1 cellular context compared by ENCODE assay signal in the genomic region with DNA sequence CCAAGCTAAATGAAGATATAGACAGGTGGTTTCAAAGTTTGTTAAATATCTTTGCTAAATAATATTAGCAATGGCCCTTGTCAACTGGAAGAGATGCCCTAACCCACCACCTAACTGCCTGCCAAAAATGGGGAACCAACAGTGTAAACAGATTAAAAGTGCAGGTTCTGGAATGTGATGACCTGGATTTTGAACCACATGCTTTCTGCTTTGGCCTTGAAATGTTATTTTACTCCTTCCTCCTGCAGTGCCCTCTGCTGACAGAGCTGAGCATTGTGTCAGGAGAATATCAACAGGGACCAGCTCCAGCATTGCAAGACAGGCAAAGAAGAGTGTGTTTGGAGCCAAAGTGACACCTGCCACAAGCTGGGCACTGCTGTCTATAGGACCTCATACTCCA.
TF ChIP-seq lines count a peak whose summit lies in the region.

No MANE protein-coding gene starts in this region.

TF ChIP-seq in HepG2, 621 proteins besides CTCF, POLR2A, EP300 and RAD21 (continued from another document and continues in another):
- TF ChIP-seq, protein P1, sequence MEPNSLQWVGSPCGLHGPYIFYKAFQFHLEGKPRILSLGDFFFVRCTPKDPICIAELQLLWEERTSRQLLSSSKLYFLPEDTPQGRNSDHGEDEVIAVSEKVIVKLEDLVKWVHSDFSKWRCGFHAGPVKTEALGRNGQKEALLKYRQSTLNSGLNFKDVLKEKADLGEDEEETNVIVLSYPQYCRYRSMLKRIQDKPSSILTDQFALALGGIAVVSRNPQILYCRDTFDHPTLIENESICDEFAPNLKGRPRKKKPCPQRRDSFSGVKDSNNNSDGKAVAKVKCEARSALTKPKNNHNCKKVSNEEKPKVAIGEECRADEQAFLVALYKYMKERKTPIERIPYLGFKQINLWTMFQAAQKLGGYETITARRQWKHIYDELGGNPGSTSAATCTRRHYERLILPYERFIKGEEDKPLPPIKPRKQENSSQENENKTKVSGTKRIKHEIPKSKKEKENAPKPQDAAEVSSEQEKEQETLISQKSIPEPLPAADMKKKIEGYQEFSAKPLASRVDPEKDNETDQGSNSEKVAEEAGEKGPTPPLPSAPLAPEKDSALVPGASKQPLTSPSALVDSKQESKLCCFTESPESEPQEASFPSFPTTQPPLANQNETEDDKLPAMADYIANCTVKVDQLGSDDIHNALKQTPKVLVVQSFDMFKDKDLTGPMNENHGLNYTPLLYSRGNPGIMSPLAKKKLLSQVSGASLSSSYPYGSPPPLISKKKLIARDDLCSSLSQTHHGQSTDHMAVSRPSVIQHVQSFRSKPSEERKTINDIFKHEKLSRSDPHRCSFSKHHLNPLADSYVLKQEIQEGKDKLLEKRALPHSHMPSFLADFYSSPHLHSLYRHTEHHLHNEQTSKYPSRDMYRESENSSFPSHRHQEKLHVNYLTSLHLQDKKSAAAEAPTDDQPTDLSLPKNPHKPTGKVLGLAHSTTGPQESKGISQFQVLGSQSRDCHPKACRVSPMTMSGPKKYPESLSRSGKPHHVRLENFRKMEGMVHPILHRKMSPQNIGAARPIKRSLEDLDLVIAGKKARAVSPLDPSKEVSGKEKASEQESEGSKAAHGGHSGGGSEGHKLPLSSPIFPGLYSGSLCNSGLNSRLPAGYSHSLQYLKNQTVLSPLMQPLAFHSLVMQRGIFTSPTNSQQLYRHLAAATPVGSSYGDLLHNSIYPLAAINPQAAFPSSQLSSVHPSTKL (CRISPR knock-in tag; IDR thresholded peaks at IDR 0.05): peak; percentile 79
- TF ChIP-seq, protein P2, sequence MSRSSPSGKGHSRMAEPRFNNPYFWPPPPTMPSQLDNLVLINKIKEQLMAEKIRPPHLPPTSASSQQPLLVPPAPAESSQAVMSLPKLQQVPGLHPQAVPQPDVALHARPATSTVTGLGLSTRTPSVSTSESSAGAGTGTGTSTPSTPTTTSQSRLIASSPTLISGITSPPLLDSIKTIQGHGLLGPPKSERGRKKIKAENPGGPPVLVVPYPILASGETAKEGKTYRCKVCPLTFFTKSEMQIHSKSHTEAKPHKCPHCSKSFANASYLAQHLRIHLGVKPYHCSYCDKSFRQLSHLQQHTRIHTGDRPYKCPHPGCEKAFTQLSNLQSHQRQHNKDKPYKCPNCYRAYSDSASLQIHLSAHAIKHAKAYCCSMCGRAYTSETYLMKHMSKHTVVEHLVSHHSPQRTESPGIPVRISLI (CRISPR knock-in tag; IDR thresholded peaks at IDR 0.05; ENCODE audit: borderline replicate concordance): no peak
- TF ChIP-seq ETV5 (CRISPR knock-in tag; IDR thresholded peaks at IDR 0.05; ENCODE audit: borderline replicate concordance) (no peak), PPARG (CRISPR knock-in tag; conservative IDR thresholded peaks at IDR 0.05) (0 out of 2 replicates have a peak, but pooled peaks have one; percentile 30), FOXK2 (IDR thresholded peaks at IDR 0.05) (0 out of 2 replicates have a peak, but pooled peaks have one; percentile 31), ZNF788 (CRISPR knock-in tag; IDR thresholded peaks at IDR 0.05; ENCODE audit: borderline replicate concordance) (peak; percentile 36; the same call in 1 of the 2 replicates), ZNF776 (CRISPR knock-in tag; IDR thresholded peaks at IDR 0.05) (no peak), ZNF460 (CRISPR knock-in tag; IDR thresholded peaks at IDR 0.05; ENCODE audit: borderline replicate concordance) (no peak), MATR3 (CRISPR knock-in tag; IDR thresholded peaks at IDR 0.05) (no peak), CBFB (CRISPR knock-in tag; IDR thresholded peaks at IDR 0.05) (peak; percentile 40; the same call in 1 of the 2 replicates), ATF7 (IDR thresholded peaks at IDR 0.05) (no peak), ATF7 (CRISPR knock-in tag; IDR thresholded peaks at IDR 0.05) (no peak), NFRKB (IDR thresholded peaks at IDR 0.05) (no peak), SMAD1 (CRISPR knock-in tag; IDR thresholded peaks at IDR 0.05; ENCODE audit: borderline replicate concordance, low read depth) (no peak), ZBTB1 (CRISPR knock-in tag; IDR thresholded peaks at IDR 0.05; ENCODE audit: borderline replicate concordance) (no peak), MED8 (CRISPR knock-in tag; IDR thresholded peaks at IDR 0.05; ENCODE audit: insufficient replicate concordance) (no peak), ZNF878 (CRISPR knock-in tag; IDR thresholded peaks at IDR 0.05) (no peak), ZMYM2 (CRISPR knock-in tag; IDR thresholded peaks at IDR 0.05) (peak; percentile 75; the same call in 1 of the 2 replicates), MAFF (IDR thresholded peaks at IDR 0.05; ENCODE audit: low read depth, low read length) (peak; percentile 64), U2AF2 (IDR thresholded peaks at IDR 0.05; ENCODE audit: low read depth, low read length) (no peak), SP1 (IDR thresholded peaks at IDR 0.05) (no peak), SP1 (CRISPR knock-in tag; IDR thresholded peaks at IDR 0.05) (no peak), PLRG1 (conservative IDR thresholded peaks at IDR 0.05) (no peak), ZNF484 (CRISPR knock-in tag; IDR thresholded peaks at IDR 0.05; ENCODE audit: borderline replicate concordance, low read depth) (no peak), ZNF496 (CRISPR knock-in tag; IDR thresholded peaks at IDR 0.05; ENCODE audit: insufficient replicate concordance) (no peak), TEAD3 (CRISPR knock-in tag; optimal IDR thresholded peaks at IDR 0.05; ENCODE audit: borderline replicate concordance) (peak; percentile 87), SNAPC2 (CRISPR knock-in tag; IDR thresholded peaks at IDR 0.05) (no peak), ZNF12 (CRISPR knock-in tag; IDR thresholded peaks at IDR 0.05) (no peak), TBX2 (CRISPR knock-in tag; IDR thresholded peaks at IDR 0.05; ENCODE audit: borderline replicate concordance) (peak; percentile 49; the same call in 1 of the 2 replicates), SOX5 (CRISPR knock-in tag; IDR thresholded peaks at IDR 0.05; ENCODE audit: borderline replicate concordance) (peak; percentile 54; the same call in 1 of the 2 replicates), KDM5A (IDR thresholded peaks at IDR 0.05; ENCODE audit: borderline replicate concordance, low read length) (no peak), RARA (CRISPR knock-in tag; IDR thresholded peaks at IDR 0.05) (peak; percentile 24; the same call in 1 of the 2 replicates), RXRB (CRISPR knock-in tag; IDR thresholded peaks at IDR 0.05; ENCODE audit: borderline replicate concordance) (0 out of 2 replicates have a peak, but pooled peaks have one; percentile 40), RFXANK (CRISPR knock-in tag; IDR thresholded peaks at IDR 0.05) (no peak)
- TF ChIP-seq, protein P3, sequence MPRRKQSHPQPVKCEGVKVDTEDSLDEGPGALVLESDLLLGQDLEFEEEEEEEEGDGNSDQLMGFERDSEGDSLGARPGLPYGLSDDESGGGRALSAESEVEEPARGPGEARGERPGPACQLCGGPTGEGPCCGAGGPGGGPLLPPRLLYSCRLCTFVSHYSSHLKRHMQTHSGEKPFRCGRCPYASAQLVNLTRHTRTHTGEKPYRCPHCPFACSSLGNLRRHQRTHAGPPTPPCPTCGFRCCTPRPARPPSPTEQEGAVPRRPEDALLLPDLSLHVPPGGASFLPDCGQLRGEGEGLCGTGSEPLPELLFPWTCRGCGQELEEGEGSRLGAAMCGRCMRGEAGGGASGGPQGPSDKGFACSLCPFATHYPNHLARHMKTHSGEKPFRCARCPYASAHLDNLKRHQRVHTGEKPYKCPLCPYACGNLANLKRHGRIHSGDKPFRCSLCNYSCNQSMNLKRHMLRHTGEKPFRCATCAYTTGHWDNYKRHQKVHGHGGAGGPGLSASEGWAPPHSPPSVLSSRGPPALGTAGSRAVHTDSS (CRISPR knock-in tag; conservative IDR thresholded peaks at IDR 0.05): no peak
- TF ChIP-seq, protein P4, sequence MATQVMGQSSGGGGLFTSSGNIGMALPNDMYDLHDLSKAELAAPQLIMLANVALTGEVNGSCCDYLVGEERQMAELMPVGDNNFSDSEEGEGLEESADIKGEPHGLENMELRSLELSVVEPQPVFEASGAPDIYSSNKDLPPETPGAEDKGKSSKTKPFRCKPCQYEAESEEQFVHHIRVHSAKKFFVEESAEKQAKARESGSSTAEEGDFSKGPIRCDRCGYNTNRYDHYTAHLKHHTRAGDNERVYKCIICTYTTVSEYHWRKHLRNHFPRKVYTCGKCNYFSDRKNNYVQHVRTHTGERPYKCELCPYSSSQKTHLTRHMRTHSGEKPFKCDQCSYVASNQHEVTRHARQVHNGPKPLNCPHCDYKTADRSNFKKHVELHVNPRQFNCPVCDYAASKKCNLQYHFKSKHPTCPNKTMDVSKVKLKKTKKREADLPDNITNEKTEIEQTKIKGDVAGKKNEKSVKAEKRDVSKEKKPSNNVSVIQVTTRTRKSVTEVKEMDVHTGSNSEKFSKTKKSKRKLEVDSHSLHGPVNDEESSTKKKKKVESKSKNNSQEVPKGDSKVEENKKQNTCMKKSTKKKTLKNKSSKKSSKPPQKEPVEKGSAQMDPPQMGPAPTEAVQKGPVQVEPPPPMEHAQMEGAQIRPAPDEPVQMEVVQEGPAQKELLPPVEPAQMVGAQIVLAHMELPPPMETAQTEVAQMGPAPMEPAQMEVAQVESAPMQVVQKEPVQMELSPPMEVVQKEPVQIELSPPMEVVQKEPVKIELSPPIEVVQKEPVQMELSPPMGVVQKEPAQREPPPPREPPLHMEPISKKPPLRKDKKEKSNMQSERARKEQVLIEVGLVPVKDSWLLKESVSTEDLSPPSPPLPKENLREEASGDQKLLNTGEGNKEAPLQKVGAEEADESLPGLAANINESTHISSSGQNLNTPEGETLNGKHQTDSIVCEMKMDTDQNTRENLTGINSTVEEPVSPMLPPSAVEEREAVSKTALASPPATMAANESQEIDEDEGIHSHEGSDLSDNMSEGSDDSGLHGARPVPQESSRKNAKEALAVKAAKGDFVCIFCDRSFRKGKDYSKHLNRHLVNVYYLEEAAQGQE (IDR thresholded peaks at IDR 0.05; ENCODE audit: borderline replicate concordance in 1 of 2, low read depth in 1 of 2, low read length in 2 of 2): no peak
- TF ChIP-seq, protein P5, sequence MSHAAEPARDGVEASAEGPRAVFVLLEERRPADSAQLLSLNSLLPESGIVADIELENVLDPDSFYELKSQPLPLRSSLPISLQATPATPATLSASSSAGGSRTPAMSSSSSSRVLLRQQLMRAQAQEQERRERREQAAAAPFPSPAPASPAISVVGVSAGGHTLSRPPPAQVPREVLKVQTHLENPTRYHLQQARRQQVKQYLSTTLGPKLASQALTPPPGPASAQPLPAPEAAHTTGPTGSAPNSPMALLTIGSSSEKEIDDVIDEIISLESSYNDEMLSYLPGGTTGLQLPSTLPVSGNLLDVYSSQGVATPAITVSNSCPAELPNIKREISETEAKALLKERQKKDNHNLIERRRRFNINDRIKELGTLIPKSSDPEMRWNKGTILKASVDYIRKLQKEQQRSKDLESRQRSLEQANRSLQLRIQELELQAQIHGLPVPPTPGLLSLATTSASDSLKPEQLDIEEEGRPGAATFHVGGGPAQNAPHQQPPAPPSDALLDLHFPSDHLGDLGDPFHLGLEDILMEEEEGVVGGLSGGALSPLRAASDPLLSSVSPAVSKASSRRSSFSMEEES (CRISPR knock-in tag; IDR thresholded peaks at IDR 0.05): peak; percentile 50; the same call in 1 of the 2 replicates
- TF ChIP-seq, protein P6, sequence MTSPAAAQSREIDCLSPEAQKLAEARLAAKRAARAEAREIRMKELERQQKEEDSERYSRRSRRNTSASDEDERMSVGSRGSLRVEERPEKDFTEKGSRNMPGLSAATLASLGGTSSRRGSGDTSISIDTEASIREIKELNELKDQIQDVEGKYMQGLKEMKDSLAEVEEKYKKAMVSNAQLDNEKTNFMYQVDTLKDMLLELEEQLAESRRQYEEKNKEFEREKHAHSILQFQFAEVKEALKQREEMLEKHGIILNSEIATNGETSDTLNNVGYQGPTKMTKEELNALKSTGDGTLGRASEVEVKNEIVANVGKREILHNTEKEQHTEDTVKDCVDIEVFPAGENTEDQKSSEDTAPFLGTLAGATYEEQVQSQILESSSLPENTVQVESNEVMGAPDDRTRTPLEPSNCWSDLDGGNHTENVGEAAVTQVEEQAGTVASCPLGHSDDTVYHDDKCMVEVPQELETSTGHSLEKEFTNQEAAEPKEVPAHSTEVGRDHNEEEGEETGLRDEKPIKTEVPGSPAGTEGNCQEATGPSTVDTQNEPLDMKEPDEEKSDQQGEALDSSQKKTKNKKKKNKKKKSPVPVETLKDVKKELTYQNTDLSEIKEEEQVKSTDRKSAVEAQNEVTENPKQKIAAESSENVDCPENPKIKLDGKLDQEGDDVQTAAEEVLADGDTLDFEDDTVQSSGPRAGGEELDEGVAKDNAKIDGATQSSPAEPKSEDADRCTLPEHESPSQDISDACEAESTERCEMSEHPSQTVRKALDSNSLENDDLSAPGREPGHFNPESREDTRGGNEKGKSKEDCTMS (CRISPR knock-in tag; conservative IDR thresholded peaks at IDR 0.05): no peak
- TF ChIP-seq, protein P7, sequence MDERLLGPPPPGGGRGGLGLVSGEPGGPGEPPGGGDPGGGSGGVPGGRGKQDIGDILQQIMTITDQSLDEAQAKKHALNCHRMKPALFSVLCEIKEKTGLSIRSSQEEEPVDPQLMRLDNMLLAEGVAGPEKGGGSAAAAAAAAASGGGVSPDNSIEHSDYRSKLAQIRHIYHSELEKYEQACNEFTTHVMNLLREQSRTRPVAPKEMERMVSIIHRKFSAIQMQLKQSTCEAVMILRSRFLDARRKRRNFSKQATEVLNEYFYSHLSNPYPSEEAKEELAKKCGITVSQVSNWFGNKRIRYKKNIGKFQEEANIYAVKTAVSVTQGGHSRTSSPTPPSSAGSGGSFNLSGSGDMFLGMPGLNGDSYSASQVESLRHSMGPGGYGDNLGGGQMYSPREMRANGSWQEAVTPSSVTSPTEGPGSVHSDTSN (CRISPR knock-in tag; IDR thresholded peaks at IDR 0.05): no peak
- TF ChIP-seq, protein P8, sequence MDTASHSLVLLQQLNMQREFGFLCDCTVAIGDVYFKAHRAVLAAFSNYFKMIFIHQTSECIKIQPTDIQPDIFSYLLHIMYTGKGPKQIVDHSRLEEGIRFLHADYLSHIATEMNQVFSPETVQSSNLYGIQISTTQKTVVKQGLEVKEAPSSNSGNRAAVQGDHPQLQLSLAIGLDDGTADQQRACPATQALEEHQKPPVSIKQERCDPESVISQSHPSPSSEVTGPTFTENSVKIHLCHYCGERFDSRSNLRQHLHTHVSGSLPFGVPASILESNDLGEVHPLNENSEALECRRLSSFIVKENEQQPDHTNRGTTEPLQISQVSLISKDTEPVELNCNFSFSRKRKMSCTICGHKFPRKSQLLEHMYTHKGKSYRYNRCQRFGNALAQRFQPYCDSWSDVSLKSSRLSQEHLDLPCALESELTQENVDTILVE (CRISPR knock-in tag; IDR thresholded peaks at IDR 0.05): no peak
- TF ChIP-seq, protein P9, sequence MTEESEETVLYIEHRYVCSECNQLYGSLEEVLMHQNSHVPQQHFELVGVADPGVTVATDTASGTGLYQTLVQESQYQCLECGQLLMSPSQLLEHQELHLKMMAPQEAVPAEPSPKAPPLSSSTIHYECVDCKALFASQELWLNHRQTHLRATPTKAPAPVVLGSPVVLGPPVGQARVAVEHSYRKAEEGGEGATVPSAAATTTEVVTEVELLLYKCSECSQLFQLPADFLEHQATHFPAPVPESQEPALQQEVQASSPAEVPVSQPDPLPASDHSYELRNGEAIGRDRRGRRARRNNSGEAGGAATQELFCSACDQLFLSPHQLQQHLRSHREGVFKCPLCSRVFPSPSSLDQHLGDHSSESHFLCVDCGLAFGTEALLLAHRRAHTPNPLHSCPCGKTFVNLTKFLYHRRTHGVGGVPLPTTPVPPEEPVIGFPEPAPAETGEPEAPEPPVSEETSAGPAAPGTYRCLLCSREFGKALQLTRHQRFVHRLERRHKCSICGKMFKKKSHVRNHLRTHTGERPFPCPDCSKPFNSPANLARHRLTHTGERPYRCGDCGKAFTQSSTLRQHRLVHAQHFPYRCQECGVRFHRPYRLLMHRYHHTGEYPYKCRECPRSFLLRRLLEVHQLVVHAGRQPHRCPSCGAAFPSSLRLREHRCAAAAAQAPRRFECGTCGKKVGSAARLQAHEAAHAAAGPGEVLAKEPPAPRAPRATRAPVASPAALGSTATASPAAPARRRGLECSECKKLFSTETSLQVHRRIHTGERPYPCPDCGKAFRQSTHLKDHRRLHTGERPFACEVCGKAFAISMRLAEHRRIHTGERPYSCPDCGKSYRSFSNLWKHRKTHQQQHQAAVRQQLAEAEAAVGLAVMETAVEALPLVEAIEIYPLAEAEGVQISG (CRISPR knock-in tag; IDR thresholded peaks at IDR 0.05): no peak
